In genomic region chr6:43629104-43629504, GRCh38 we compare ENCODE assay signal across 8 cellular contexts. TPM values are rescaled to one million over a fixed set of nuclear protein-coding genes. Genes with fewer than 3 reads are reported as not detected.
DNase-seq lines count a peak whose midpoint lies in the region; ATAC-seq and TF ChIP-seq lines count a peak whose summit lies in the region.

Gene GTPBP2, minus strand, starts transcription at chr6:43629264. Its CDS starts 102 bp downstream, at chr6:43629162.

- H3K27ac ChIP-seq in dorsolateral prefrontal cortex: peak within 1 kb of the TSS; percentile 74 to 100 (median 97)
- H3K27ac ChIP-seq in right lobe of liver: peak within 1 kb of the TSS; percentile 93 to 98 (median 95)

- peaks cover 0 to 19% (median 9%) of the 10 kb centered on the region in 4 donors for H3K4me1 ChIP-seq in right lobe of liver

- DNase-seq in C1 segment of cervical spinal cord (lab: John Stamatoyannopoulos, UW) (peak; percentile 90 to 99 (median 98)), NCI-H774 (lab: John Stamatoyannopoulos, UW) (peak; percentile 97), dorsolateral prefrontal cortex (peak; percentile 99 to 100 (median 100)), right lobe of liver (peak; percentile 99 to 100 (median 100))
- DNase-seq in activated CD4-positive, alpha-beta T cell treated with anti-CD3 and anti-CD28 coated beads, Interleukin-2, amount 50 U/mL, for 48 hours: peak; percentile 96 to 98
- DNase-seq in stimulated activated CD4-positive, alpha-beta T cell treated with anti-CD3 and anti-CD28 coated beads, Interleukin-4, amount 100 ng/mL, for 48 hours (ENCODE audit: low read depth in 2 of 2): peak; percentile 91 to 95

- TF ChIP-seq POLR2A in right lobe of liver (IDR thresholded peaks at IDR 0.05): no peak

- H3K4me3 ChIP-seq in dorsolateral prefrontal cortex (peak within 1 kb of the TSS; percentile 69 to 99 (median 94)), right lobe of liver (peak within 1 kb of the TSS; percentile 72 to 93 (median 91))

- H3K36me3 ChIP-seq in right lobe of liver: peaks cover 0 to 15% (median 11%) of the 10 kb centered on the region in 4 donors

- intact Hi-C loops in dorsolateral prefrontal cortex (cut with DNase I): loop anchor here (5.0 kb wide), 3 partner anchors 52 to 457 kb away; partner anchors contain the start of genes POLH (in 2 of the 2), XPO5 (in 2 of the 2), LRRC73 (in 1 of the 2) and SRF (in 1 of the 2)
- intact Hi-C loops in right lobe of liver (cut with DNase I): no loop called here

- 0% methylated on average over 9 of the region's 46 CpGs for whole genome bisulfite sequencing in right lobe of liver (ENCODE audit: insufficient coverage, low coverage, low lambda C conversion rate, missing lambda C conversion rate)

- H3K27me3 ChIP-seq in dorsolateral prefrontal cortex: no peaks in the 10 kb centered on the region
- no peaks in the 10 kb centered on the region for H3K27me3 ChIP-seq in right lobe of liver

- H3K9me3 ChIP-seq in right lobe of liver: no peaks in the 10 kb centered on the region

- peak in 23 of 56 donors; percentile 6 to 42 (median 25) for TF ChIP-seq CTCF in dorsolateral prefrontal cortex (IDR thresholded peaks at IDR 0.05 in 54 of 56, conservative IDR thresholded peaks at IDR 0.05 in 2 of 56; ENCODE audit: low read depth in 1 of 56, partially characterized antibody in 56 of 56)
- no peak for TF ChIP-seq CTCF in right lobe of liver (IDR thresholded peaks at IDR 0.05)

- ATAC-seq in GM19395 (IDR thresholded peaks at IDR 0.05; ENCODE audit: unreplicated experiment): peak; percentile 78
- ATAC-seq in HG03565 (IDR thresholded peaks at IDR 0.05; ENCODE audit: unreplicated experiment): peak; percentile 70
- ATAC-seq in right lobe of liver: peak; percentile 81 to 93 (median 88)

RNA-seq across cellular contexts. Expression of gene GTPBP2, which starts in this region (rescaled TPM):
- total RNA-seq in dorsolateral prefrontal cortex: 10 to 100 TPM; 26.4 to 55.6 (median 40.4) TPM
- total RNA-seq in right lobe of liver: 10 to 100 TPM; 12.5 to 39.9 (median 19.2) TPM

Comparison
In these comparisons a context has a peak if more than half of its experiments do, and no peak if none do; other contexts are left out.
1. Peak in every context shown above with its lines: DNase-seq, ATAC-seq, H3K4me3 ChIP-seq and H3K27ac ChIP-seq.
2. intact Hi-C loops: an anchor here in dorsolateral prefrontal cortex (5.0 kb wide); none called in right lobe of liver.